Comparison of ENCODE assay signal across 17 cellular contexts in genomic region chr2:240479561-240479960, GRCh38. TPM values are rescaled to one million over a fixed set of nuclear protein-coding genes. Genes with fewer than 3 reads are reported as not detected.
DNase-seq lines count a peak whose midpoint lies in the region; ATAC-seq and TF ChIP-seq lines count a peak whose summit lies in the region.
"Had no signal": no experiment of that assay in that cellular context is flagged by ENCODE, and none has a peak within 500 bp of the region (broad histone marks: within the 10 kb centered on the region; RNA-seq: fewer than 3 reads in every experiment).

No MANE protein-coding gene starts in this region.

- H3K27ac ChIP-seq in coronary artery: no peak overlapping the region
- H3K27ac ChIP-seq in lung (ENCODE audit: low read depth in 1 of 2, low read length in 1 of 2): no peak overlapping the region
- H3K27ac ChIP-seq in CD8-positive, alpha-beta memory T cell (ENCODE audit: low read depth, low read length): no peak overlapping the region
- H3K27ac ChIP-seq: SK-N-MC had no signal

- WGBS in lung, 2 donors: 82 to 92% methylated on average over 13 of the region's 13 CpGs

- H3K9me3 ChIP-seq in lung (ENCODE audit: control insufficient read depth in 2 of 2, insufficient read depth in 1 of 2, low read length in 1 of 2): peaks cover 0 to 6% of the 10 kb centered on the region in 2 donors
- no peaks in the 10 kb centered on the region for H3K9me3 ChIP-seq in CD8-positive, alpha-beta memory T cell (ENCODE audit: low read length)

- POLR2A ChIA-PET in CD8-positive, alpha-beta memory T cell (lab: Charles Lee): no interaction called here

- no peaks in the 10 kb centered on the region for H3K4me1 Mint-ChIP-seq in CD8-positive, alpha-beta memory T cell
- H3K4me1 Mint-ChIP-seq: GM23338, IgD-negative memory B cell had no signal

- peak overlapping the region in 1 of 7 donors; percentile 65 for H3K4me3 Mint-ChIP-seq in CD8-positive, alpha-beta memory T cell
- H3K4me3 Mint-ChIP-seq: GM23338, IgD-negative memory B cell had no signal

- H3K36me3 Mint-ChIP-seq in CD8-positive, alpha-beta memory T cell: peaks cover 6 to 38% (median 15%) of the 10 kb centered on the region in 3 donors

- DNase-seq in stimulated activated CD4-positive, alpha-beta T cell treated with anti-CD3 and anti-CD28 coated beads, Interleukin-4, amount 100 ng/mL, for 24 hours: peak; percentile 0
- DNase-seq in stimulated activated CD4-positive, alpha-beta T cell treated with anti-CD3 and anti-CD28 coated beads, Interleukin-2, amount 100 ng/mL, for 24 hours: no peak
- peak; percentile 61 for DNase-seq in coronary artery (ENCODE audit: low spot score)
- peak; percentile 16 for DNase-seq in lung (ENCODE audit: low spot score)
- DNase-seq in CD8-positive, alpha-beta memory T cell: no peak
- no peak for DNase-seq in NCI-H1436 treated with DMSO at 0.1 percent for 48 hours (lab: John Stamatoyannopoulos, UW)
- DNase-seq: ACHN, Kasumi-1, MM.1S, NCI-H1105, NCI-H187, NCI-H526 treated with DMSO at 0.1 percent for 48 hours, Right ventricle myocardium superior had no signal

- H3K4me1 ChIP-seq in lung (ENCODE audit: control insufficient read depth in 2 of 2, insufficient read depth in 2 of 2, low read length in 2 of 2): peaks cover 0 to 2% of the 10 kb centered on the region in 2 donors
- no peaks in the 10 kb centered on the region for H3K4me1 ChIP-seq in CD8-positive, alpha-beta memory T cell (ENCODE audit: insufficient read depth, low read length)

- no peak for ATAC-seq in lung (ENCODE audit: insufficient read depth, low FRiP score)
- no peak for ATAC-seq in GM19463 (IDR thresholded peaks at IDR 0.05; ENCODE audit: unreplicated experiment)
- ATAC-seq: GM23338 had no signal

- CTCF ChIA-PET in CD8-positive, alpha-beta memory T cell (lab: Charles Lee): no interaction called here

- peaks cover 0 to 1% of the 10 kb centered on the region in 2 donors for H3K27me3 Mint-ChIP-seq in CD8-positive, alpha-beta memory T cell
- H3K27me3 Mint-ChIP-seq: IgD-negative memory B cell had no signal

- no peak overlapping the region for H3K4me3 ChIP-seq in coronary artery
- no peak overlapping the region for H3K4me3 ChIP-seq in lung
- no peak overlapping the region for H3K4me3 ChIP-seq in CD8-positive, alpha-beta memory T cell (ENCODE audit: low read length)
- H3K4me3 ChIP-seq: GM23338, SK-N-MC had no signal

- no peaks in the 10 kb centered on the region for H3K27me3 ChIP-seq in lung (ENCODE audit: control insufficient read depth, insufficient read depth)
- H3K27me3 ChIP-seq in CD8-positive, alpha-beta memory T cell (ENCODE audit: insufficient read depth, low read length, poor library complexity, severe bottlenecking): no peaks in the 10 kb centered on the region

- H3K9me3 Mint-ChIP-seq in CD8-positive, alpha-beta memory T cell: peaks cover 6 to 17% (median 12%) of the 10 kb centered on the region in 5 donors

- no peak overlapping the region for H3K27ac Mint-ChIP-seq in CD8-positive, alpha-beta memory T cell
- H3K27ac Mint-ChIP-seq: GM23338, IgD-negative memory B cell had no signal

- TF ChIP-seq CTCF in coronary artery (IDR thresholded peaks at IDR 0.05) (no peak), lung (IDR thresholded peaks at IDR 0.05; ENCODE audit: control extremely low read depth, extremely low read depth) (no peak)

- H3K36me3 ChIP-seq in lung (ENCODE audit: control insufficient read depth in 2 of 2, insufficient read depth in 2 of 2, low read length in 2 of 2): no peaks in the 10 kb centered on the region
- no peaks in the 10 kb centered on the region for H3K36me3 ChIP-seq in CD8-positive, alpha-beta memory T cell (ENCODE audit: insufficient read depth, low read length)

RNA-seq across cellular contexts. Expression of gene GPC1, which starts 44.1 kb away (rescaled TPM):
- total RNA-seq in lung: 10 to 100 TPM; 23.2 to 62.5 TPM
- polyA plus RNA-seq in lung: 10 to 100 TPM; 24.6 to 28.5 TPM
- 1 to 10 TPM; 1.9 to 2.4 TPM for total RNA-seq in CD8-positive, alpha-beta memory T cell
- polyA plus RNA-seq in CD8-positive, alpha-beta memory T cell: 0.17 TPM

Comparison
In these comparisons a context has a peak if more than half of its experiments do, and no peak if none do; other contexts are left out.
1. DNase-seq: peak in stimulated activated CD4-positive, alpha-beta T cell treated with anti-CD3 and anti-CD28 coated beads, Interleukin-4, amount 100 ng/mL, for 24 hours (single experiment), coronary artery (single experiment) and lung (single experiment); none in stimulated activated CD4-positive, alpha-beta T cell treated with anti-CD3 and anti-CD28 coated beads, Interleukin-2, amount 100 ng/mL, for 24 hours (0 of 2), CD8-positive, alpha-beta memory T cell (0 of 5) and NCI-H1436 treated with DMSO at 0.1 percent for 48 hours (single experiment).
2. RNA of gene GPC1, which starts 44.1 kb away (total RNA-seq): 23.2 to 62.5 TPM in lung; 1.9 to 2.4 TPM in CD8-positive, alpha-beta memory T cell; every median in the first group is over 4 times any median in the second.